In the genomic region with DNA sequence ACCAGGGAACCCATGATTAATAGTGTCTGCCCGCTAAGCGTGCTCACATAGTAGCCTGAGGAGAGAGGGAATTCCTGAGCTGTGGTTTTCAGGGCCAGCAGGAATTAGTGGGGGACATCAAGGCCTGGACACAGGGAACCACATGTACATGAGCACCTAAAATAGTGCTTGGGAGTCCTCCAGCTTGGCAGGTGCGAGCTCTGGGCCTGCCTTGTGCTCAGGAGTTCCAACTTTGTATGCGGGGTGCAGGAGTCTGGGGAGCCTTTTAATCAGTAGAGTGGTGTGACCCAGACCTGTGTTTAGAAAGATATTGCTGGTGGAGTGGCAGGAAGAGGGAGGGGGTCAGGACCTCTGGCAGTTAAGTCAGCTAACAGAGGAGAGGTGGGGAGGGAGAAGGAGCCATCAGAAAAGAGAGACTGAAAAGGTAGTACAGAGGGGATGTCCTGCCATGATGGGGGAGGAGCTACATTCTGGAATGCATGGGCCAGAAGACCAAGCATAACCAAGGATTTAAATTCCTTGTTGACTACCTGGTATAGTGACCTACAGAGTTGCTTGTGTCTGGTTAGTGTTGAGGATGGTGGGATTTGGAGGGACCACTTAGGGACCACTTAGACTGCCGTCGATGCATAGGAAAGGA, we compare ENCODE assay signal across 1 cellular context.
TF ChIP-seq lines count a peak whose summit lies in the region.

No MANE protein-coding gene starts in this region.

TF ChIP-seq in IMR-90, 13 proteins besides CTCF, POLR2A, EP300 and RAD21:
- TF ChIP-seq CHD1 (IDR thresholded peaks at IDR 0.05; ENCODE audit: low read depth, low read length) (no peak), BHLHE40 (IDR thresholded peaks at IDR 0.05; ENCODE audit: low read depth, low read length) (no peak), RFX5 (IDR thresholded peaks at IDR 0.05; ENCODE audit: low read depth, low read length) (no peak), RCOR1 (IDR thresholded peaks at IDR 0.05; ENCODE audit: insufficient replicate concordance, low read length) (no peak), MAFK (IDR thresholded peaks at IDR 0.05; ENCODE audit: low read depth, low read length) (no peak), MXI1 (IDR thresholded peaks at IDR 0.05; ENCODE audit: borderline replicate concordance, low read depth, low read length) (no peak), CEBPB (IDR thresholded peaks at IDR 0.05; ENCODE audit: low read depth, low read length) (no peak), NFE2L2 (IDR thresholded peaks at IDR 0.05; ENCODE audit: low read depth, low read length) (no peak), MAZ (IDR thresholded peaks at IDR 0.05; ENCODE audit: borderline replicate concordance, low read depth, low read length) (no peak)
- TF ChIP-seq, protein P1, sequence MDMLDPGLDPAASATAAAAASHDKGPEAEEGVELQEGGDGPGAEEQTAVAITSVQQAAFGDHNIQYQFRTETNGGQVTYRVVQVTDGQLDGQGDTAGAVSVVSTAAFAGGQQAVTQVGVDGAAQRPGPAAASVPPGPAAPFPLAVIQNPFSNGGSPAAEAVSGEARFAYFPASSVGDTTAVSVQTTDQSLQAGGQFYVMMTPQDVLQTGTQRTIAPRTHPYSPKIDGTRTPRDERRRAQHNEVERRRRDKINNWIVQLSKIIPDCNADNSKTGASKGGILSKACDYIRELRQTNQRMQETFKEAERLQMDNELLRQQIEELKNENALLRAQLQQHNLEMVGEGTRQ (IDR thresholded peaks at IDR 0.05; ENCODE audit: low read depth, low read length): no peak
- TF ChIP-seq, protein P2, sequence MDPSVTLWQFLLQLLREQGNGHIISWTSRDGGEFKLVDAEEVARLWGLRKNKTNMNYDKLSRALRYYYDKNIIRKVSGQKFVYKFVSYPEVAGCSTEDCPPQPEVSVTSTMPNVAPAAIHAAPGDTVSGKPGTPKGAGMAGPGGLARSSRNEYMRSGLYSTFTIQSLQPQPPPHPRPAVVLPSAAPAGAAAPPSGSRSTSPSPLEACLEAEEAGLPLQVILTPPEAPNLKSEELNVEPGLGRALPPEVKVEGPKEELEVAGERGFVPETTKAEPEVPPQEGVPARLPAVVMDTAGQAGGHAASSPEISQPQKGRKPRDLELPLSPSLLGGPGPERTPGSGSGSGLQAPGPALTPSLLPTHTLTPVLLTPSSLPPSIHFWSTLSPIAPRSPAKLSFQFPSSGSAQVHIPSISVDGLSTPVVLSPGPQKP (IDR thresholded peaks at IDR 0.05; ENCODE audit: borderline replicate concordance, low read depth, low read length): no peak
